Comparison of ENCODE assay signal across 1 cellular context in genomic region chr11:130002846-130003716, GRCh38.
A peak's percentile ranks its signal among the peaks of the same experiment; 100 is the strongest.
TF ChIP-seq lines count a peak whose summit lies in the region.

No MANE protein-coding gene starts in this region.

TF ChIP-seq in K562, 482 proteins besides CTCF, POLR2A, EP300 and RAD21 (continued from another document and continues in another):
- TF ChIP-seq, protein P1, sequence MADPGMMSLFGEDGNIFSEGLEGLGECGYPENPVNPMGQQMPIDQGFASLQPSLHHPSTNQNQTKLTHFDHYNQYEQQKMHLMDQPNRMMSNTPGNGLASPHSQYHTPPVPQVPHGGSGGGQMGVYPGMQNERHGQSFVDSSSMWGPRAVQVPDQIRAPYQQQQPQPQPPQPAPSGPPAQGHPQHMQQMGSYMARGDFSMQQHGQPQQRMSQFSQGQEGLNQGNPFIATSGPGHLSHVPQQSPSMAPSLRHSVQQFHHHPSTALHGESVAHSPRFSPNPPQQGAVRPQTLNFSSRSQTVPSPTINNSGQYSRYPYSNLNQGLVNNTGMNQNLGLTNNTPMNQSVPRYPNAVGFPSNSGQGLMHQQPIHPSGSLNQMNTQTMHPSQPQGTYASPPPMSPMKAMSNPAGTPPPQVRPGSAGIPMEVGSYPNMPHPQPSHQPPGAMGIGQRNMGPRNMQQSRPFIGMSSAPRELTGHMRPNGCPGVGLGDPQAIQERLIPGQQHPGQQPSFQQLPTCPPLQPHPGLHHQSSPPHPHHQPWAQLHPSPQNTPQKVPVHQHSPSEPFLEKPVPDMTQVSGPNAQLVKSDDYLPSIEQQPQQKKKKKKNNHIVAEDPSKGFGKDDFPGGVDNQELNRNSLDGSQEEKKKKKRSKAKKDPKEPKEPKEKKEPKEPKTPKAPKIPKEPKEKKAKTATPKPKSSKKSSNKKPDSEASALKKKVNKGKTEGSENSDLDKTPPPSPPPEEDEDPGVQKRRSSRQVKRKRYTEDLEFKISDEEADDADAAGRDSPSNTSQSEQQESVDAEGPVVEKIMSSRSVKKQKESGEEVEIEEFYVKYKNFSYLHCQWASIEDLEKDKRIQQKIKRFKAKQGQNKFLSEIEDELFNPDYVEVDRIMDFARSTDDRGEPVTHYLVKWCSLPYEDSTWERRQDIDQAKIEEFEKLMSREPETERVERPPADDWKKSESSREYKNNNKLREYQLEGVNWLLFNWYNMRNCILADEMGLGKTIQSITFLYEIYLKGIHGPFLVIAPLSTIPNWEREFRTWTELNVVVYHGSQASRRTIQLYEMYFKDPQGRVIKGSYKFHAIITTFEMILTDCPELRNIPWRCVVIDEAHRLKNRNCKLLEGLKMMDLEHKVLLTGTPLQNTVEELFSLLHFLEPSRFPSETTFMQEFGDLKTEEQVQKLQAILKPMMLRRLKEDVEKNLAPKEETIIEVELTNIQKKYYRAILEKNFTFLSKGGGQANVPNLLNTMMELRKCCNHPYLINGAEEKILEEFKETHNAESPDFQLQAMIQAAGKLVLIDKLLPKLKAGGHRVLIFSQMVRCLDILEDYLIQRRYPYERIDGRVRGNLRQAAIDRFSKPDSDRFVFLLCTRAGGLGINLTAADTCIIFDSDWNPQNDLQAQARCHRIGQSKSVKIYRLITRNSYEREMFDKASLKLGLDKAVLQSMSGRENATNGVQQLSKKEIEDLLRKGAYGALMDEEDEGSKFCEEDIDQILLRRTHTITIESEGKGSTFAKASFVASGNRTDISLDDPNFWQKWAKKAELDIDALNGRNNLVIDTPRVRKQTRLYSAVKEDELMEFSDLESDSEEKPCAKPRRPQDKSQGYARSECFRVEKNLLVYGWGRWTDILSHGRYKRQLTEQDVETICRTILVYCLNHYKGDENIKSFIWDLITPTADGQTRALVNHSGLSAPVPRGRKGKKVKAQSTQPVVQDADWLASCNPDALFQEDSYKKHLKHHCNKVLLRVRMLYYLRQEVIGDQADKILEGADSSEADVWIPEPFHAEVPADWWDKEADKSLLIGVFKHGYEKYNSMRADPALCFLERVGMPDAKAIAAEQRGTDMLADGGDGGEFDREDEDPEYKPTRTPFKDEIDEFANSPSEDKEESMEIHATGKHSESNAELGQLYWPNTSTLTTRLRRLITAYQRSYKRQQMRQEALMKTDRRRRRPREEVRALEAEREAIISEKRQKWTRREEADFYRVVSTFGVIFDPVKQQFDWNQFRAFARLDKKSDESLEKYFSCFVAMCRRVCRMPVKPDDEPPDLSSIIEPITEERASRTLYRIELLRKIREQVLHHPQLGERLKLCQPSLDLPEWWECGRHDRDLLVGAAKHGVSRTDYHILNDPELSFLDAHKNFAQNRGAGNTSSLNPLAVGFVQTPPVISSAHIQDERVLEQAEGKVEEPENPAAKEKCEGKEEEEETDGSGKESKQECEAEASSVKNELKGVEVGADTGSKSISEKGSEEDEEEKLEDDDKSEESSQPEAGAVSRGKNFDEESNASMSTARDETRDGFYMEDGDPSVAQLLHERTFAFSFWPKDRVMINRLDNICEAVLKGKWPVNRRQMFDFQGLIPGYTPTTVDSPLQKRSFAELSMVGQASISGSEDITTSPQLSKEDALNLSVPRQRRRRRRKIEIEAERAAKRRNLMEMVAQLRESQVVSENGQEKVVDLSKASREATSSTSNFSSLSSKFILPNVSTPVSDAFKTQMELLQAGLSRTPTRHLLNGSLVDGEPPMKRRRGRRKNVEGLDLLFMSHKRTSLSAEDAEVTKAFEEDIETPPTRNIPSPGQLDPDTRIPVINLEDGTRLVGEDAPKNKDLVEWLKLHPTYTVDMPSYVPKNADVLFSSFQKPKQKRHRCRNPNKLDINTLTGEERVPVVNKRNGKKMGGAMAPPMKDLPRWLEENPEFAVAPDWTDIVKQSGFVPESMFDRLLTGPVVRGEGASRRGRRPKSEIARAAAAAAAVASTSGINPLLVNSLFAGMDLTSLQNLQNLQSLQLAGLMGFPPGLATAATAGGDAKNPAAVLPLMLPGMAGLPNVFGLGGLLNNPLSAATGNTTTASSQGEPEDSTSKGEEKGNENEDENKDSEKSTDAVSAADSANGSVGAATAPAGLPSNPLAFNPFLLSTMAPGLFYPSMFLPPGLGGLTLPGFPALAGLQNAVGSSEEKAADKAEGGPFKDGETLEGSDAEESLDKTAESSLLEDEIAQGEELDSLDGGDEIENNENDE (IDR thresholded peaks at IDR 0.05; ENCODE audit: low read depth, low read length), result no peak
- TF ChIP-seq TCF7L2 (IDR thresholded peaks at IDR 0.05; ENCODE audit: low read depth, low read length), result no peak
- 0 out of 2 replicates have a peak, but pooled peaks have one; percentile 6 for TF ChIP-seq ATF1 (CRISPR knock-in tag; IDR thresholded peaks at IDR 0.05)
- TF ChIP-seq ATF1 (tag; IDR thresholded peaks at IDR 0.05), result peak; percentile 95
- TF ChIP-seq PCBP1 (IDR thresholded peaks at IDR 0.05; ENCODE audit: low read depth, low read length, poor library complexity, severe bottlenecking), result peak; percentile 72
- TF ChIP-seq MED1 (CRISPR knock-in tag; IDR thresholded peaks at IDR 0.05; ENCODE audit: borderline replicate concordance), result no peak
- TF ChIP-seq, protein P2, sequence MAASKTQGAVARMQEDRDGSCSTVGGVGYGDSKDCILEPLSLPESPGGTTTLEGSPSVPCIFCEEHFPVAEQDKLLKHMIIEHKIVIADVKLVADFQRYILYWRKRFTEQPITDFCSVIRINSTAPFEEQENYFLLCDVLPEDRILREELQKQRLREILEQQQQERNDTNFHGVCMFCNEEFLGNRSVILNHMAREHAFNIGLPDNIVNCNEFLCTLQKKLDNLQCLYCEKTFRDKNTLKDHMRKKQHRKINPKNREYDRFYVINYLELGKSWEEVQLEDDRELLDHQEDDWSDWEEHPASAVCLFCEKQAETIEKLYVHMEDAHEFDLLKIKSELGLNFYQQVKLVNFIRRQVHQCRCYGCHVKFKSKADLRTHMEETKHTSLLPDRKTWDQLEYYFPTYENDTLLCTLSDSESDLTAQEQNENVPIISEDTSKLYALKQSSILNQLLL (CRISPR knock-in tag; IDR thresholded peaks at IDR 0.05; ENCODE audit: borderline replicate concordance), result no peak
- TF ChIP-seq FIP1L1 (IDR thresholded peaks at IDR 0.05; ENCODE audit: low read depth, low read length, poor library complexity, severe bottlenecking), result peak; percentile 61
- no peak for TF ChIP-seq CEBPG (CRISPR knock-in tag; IDR thresholded peaks at IDR 0.05)
- peak in 1 of 2 experiments; percentile 77; a peak in 3 of 4 replicates for TF ChIP-seq CEBPG (tag; conservative IDR thresholded peaks at IDR 0.05 in 1 of 2, IDR thresholded peaks at IDR 0.05 in 1 of 2)
- no peak for TF ChIP-seq BRD9 (IDR thresholded peaks at IDR 0.05; ENCODE audit: low read depth, partially characterized antibody)
- TF ChIP-seq SMAD1 (IDR thresholded peaks at IDR 0.05; ENCODE audit: low read depth, low read length, partially characterized antibody), result peak; percentile 14
- TF ChIP-seq BACH1 (tag; IDR thresholded peaks at IDR 0.05), result no peak
- TF ChIP-seq, protein P3, sequence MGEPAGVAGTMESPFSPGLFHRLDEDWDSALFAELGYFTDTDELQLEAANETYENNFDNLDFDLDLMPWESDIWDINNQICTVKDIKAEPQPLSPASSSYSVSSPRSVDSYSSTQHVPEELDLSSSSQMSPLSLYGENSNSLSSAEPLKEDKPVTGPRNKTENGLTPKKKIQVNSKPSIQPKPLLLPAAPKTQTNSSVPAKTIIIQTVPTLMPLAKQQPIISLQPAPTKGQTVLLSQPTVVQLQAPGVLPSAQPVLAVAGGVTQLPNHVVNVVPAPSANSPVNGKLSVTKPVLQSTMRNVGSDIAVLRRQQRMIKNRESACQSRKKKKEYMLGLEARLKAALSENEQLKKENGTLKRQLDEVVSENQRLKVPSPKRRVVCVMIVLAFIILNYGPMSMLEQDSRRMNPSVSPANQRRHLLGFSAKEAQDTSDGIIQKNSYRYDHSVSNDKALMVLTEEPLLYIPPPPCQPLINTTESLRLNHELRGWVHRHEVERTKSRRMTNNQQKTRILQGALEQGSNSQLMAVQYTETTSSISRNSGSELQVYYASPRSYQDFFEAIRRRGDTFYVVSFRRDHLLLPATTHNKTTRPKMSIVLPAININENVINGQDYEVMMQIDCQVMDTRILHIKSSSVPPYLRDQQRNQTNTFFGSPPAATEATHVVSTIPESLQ (CRISPR knock-in tag; IDR thresholded peaks at IDR 0.05), result peak; percentile 36; the same call in 1 of the 2 replicates
- TF ChIP-seq ZNF232 (CRISPR knock-in tag; IDR thresholded peaks at IDR 0.05), result no peak; the same call in 1 of the 2 replicates
- TF ChIP-seq, protein P4, sequence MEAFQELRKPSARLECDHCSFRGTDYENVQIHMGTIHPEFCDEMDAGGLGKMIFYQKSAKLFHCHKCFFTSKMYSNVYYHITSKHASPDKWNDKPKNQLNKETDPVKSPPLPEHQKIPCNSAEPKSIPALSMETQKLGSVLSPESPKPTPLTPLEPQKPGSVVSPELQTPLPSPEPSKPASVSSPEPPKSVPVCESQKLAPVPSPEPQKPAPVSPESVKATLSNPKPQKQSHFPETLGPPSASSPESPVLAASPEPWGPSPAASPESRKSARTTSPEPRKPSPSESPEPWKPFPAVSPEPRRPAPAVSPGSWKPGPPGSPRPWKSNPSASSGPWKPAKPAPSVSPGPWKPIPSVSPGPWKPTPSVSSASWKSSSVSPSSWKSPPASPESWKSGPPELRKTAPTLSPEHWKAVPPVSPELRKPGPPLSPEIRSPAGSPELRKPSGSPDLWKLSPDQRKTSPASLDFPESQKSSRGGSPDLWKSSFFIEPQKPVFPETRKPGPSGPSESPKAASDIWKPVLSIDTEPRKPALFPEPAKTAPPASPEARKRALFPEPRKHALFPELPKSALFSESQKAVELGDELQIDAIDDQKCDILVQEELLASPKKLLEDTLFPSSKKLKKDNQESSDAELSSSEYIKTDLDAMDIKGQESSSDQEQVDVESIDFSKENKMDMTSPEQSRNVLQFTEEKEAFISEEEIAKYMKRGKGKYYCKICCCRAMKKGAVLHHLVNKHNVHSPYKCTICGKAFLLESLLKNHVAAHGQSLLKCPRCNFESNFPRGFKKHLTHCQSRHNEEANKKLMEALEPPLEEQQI (IDR thresholded peaks at IDR 0.05), result no peak
- TF ChIP-seq CTBP1 (IDR thresholded peaks at IDR 0.05; ENCODE audit: borderline replicate concordance), result peak; percentile 61; the same call in 1 of the 2 replicates
- TF ChIP-seq RBBP5 (IDR thresholded peaks at IDR 0.05; ENCODE audit: borderline replicate concordance, insufficient read depth, low read length, poor library complexity, severe bottlenecking), result peak; percentile 83
- peak; percentile 90 for TF ChIP-seq RB1 (IDR thresholded peaks at IDR 0.05; ENCODE audit: low read depth)
- no peak for TF ChIP-seq ZNF668 (CRISPR knock-in tag; IDR thresholded peaks at IDR 0.05)
- no peak for TF ChIP-seq HINFP (tag; conservative IDR thresholded peaks at IDR 0.05; ENCODE audit: low read depth)
- TF ChIP-seq BCLAF1 (IDR thresholded peaks at IDR 0.05; ENCODE audit: borderline replicate concordance in 1 of 2, control insufficient read depth in 1 of 2, low read depth in 2 of 2, low read length in 1 of 2), result no peak
- TF ChIP-seq BRCA1 (IDR thresholded peaks at IDR 0.05), result no peak
- no peak for TF ChIP-seq BRCA1 (CRISPR knock-in tag; IDR thresholded peaks at IDR 0.05)
- no peak for TF ChIP-seq NUFIP1 (IDR thresholded peaks at IDR 0.05; ENCODE audit: partially characterized antibody)
- TF ChIP-seq TSC22D4 (tag; IDR thresholded peaks at IDR 0.05), result no peak
- no peak for TF ChIP-seq SLC30A9 (CRISPR knock-in tag; IDR thresholded peaks at IDR 0.05)
- TF ChIP-seq, protein P5, sequence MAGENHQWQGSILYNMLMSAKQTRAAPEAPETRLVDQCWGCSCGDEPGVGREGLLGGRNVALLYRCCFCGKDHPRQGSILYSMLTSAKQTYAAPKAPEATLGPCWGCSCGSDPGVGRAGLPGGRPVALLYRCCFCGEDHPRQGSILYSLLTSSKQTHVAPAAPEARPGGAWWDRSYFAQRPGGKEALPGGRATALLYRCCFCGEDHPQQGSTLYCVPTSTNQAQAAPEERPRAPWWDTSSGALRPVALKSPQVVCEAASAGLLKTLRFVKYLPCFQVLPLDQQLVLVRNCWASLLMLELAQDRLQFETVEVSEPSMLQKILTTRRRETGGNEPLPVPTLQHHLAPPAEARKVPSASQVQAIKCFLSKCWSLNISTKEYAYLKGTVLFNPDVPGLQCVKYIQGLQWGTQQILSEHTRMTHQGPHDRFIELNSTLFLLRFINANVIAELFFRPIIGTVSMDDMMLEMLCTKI (IDR thresholded peaks at IDR 0.05; ENCODE audit: partially characterized antibody), result no peak
- no peak for TF ChIP-seq RNF219 (CRISPR knock-in tag; IDR thresholded peaks at IDR 0.05)
- TF ChIP-seq NR2F6 (CRISPR knock-in tag; IDR thresholded peaks at IDR 0.05), result no peak
